ENCODE assay signal across 12 cellular contexts in the genomic region with DNA sequence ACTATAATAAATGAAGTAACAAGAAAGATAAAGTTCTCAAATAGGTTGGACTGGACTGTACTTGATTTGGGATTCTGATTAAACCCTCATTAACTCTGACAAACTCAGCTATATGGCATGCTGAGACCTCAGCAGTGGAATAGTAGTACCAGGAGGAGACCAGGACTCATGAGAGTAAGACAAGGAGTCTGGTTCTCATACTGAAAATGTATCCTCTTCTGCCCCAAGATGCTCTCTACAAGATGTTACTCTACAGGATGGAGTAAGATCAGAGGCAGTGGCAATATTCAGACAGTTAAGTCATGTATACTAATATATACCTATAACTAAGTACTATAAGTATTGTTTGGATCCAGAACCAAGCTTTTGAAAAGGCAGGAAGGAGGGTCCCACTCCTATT. TPM values are rescaled to one million over a fixed set of nuclear protein-coding genes. Genes with fewer than 3 reads are reported as not detected.
DNase-seq lines count a peak whose midpoint lies in the region; ATAC-seq and TF ChIP-seq lines count a peak whose summit lies in the region.
"Had no signal": no experiment of that assay in that cellular context is flagged by ENCODE, and none has a peak within 500 bp of the region (broad histone marks: within the 10 kb centered on the region; RNA-seq: fewer than 3 reads in every experiment).

No MANE protein-coding gene starts in this region.

- no peaks in the 10 kb centered on the region for H3K27me3 ChIP-seq in A673 (replicated peaks; ENCODE audit: insufficient read depth, low read depth, low read length, poor library complexity)
- H3K27me3 ChIP-seq in hepatocyte = no peaks in the 10 kb centered on the region
- H3K27me3 ChIP-seq: SJCRH30 had no signal

- H3K9me2 ChIP-seq in hepatocyte (replicated peaks; ENCODE audit: insufficient read depth) = no peaks in the 10 kb centered on the region

- DNase-seq in A673 (ENCODE audit: low spot score) = no peak
- peak; percentile 22 for DNase-seq in EH (ENCODE audit: low read depth)
- no peak for DNase-seq in T-helper 17 cell
- no peak for DNase-seq in hepatocyte (ENCODE audit: low spot score)
- no peak for DNase-seq in NCI-H510A treated with DMSO at 0.1 percent for 48 hours (lab: John Stamatoyannopoulos, UW)
- DNase-seq in islet precursor cell = no peak
- no peak for DNase-seq in NCI-H1092 treated with DMSO at 0.1 percent for 48 hours (lab: John Stamatoyannopoulos, UW)
- DNase-seq: GDM1, kidney, NCI-H1930 had no signal

- H3K27ac ChIP-seq in A673 (ENCODE audit: low read depth, low read length, poor library complexity, severe bottlenecking) (peak overlapping the region; percentile 31), hepatocyte (peak overlapping the region; percentile 8)
- H3K27ac ChIP-seq: SJCRH30 had no signal

- peaks cover 34% of the 10 kb centered on the region for H4K20me1 ChIP-seq in hepatocyte (ENCODE audit: insufficient read depth, poor library complexity, severe bottlenecking)

- H3K4me3 ChIP-seq in A673 (ENCODE audit: low read depth, low read length, poor library complexity, severe bottlenecking) = peak overlapping the region; percentile 72
- no peak overlapping the region for H3K4me3 ChIP-seq in hepatocyte
- H3K4me3 ChIP-seq: SJCRH30 had no signal

- peak overlapping the region; percentile 100 for H3K27ac Mint-ChIP-seq in T-helper 17 cell

- peaks cover 18% of the 10 kb centered on the region for H3K4me1 ChIP-seq in A673 (ENCODE audit: insufficient read depth, low read length, poor library complexity, severe bottlenecking)
- peaks cover 17% of the 10 kb centered on the region for H3K4me1 ChIP-seq in hepatocyte (ENCODE audit: insufficient read depth)

- no peak overlapping the region for H2AFZ ChIP-seq in hepatocyte

- peaks cover 6% of the 10 kb centered on the region for H3K27me3 Mint-ChIP-seq in T-helper 17 cell

- CTCF ChIA-PET in A673 (lab: Charles Lee) = no interaction called here

- H3K4me3 Mint-ChIP-seq in T-helper 17 cell = peak overlapping the region; percentile 98

- peaks cover 60% of the 10 kb centered on the region for H3K79me2 ChIP-seq in hepatocyte

- BruUV-seq in A673 (replicated peaks; lab: Mats Ljungman, UMichigan) = no TSS peak

- ATAC-seq in T-helper 17 cell (no peak), GM21367 (IDR thresholded peaks at IDR 0.05; ENCODE audit: unreplicated experiment) (no peak)

- H3K9me3 ChIP-seq in A673 (ENCODE audit: low read depth, low read length, poor library complexity, severe bottlenecking) (no peaks in the 10 kb centered on the region), T-helper 17 cell (ENCODE audit: control insufficient read depth, low read length, poor library complexity, severe bottlenecking) (no peaks in the 10 kb centered on the region), hepatocyte (ENCODE audit: low read depth) (no peaks in the 10 kb centered on the region)
- H3K9me3 ChIP-seq: SJCRH30 had no signal

- TF ChIP-seq CTCF in A673 (conservative IDR thresholded peaks at IDR 0.05; ENCODE audit: low read depth, low read length) = no peak
- TF ChIP-seq CTCF in hepatocyte (IDR thresholded peaks at IDR 0.05; ENCODE audit: poor library complexity) = no peak

- H3K36me3 ChIP-seq in A673 (ENCODE audit: insufficient read depth, low read length, poor library complexity, severe bottlenecking) = peaks cover 50% of the 10 kb centered on the region
- H3K36me3 ChIP-seq in hepatocyte (replicated peaks; ENCODE audit: insufficient read depth, low read depth) = no peaks in the 10 kb centered on the region

- H3K4me2 ChIP-seq in hepatocyte = peak overlapping the region; percentile 85

- H3K36me3 Mint-ChIP-seq in T-helper 17 cell (ENCODE audit: low read depth) = peaks cover 14% of the 10 kb centered on the region

- H3K4me1 Mint-ChIP-seq in T-helper 17 cell = peaks cover 57% of the 10 kb centered on the region

- POLR2A ChIA-PET in A673 (lab: Charles Lee; ENCODE audit: low non-redundant PET) = interaction anchor here (0.6 to 0.7 kb wide), 2 partner anchors 17 to 32 kb away, joined by 4 to 12 read pairs; a partner anchor contains a TSS

- intact Hi-C loops in A673 (cut with micrococcal nuclease; ENCODE audit: unreplicated experiment) = loop anchor here (10.0 kb wide), 1 partner anchor 210 kb away; no protein-coding TSS in a partner anchor

RNA-seq across cellular contexts. Expression of a gene that starts 31.9 kb away (rescaled TPM):
- total RNA-seq in A673 (2021) (191 and 221 TPM in 2 replicates), T-helper 17 cell (10 to 100 TPM; 70.9 to 79.1 TPM), hepatocyte (65.2 and 78.1 TPM in 2 replicates)
- polyA plus RNA-seq in hepatocyte = 49.7 and 62.1 TPM in 2 replicates
